ENCODE assay signal across 19 cellular contexts in the genomic region with DNA sequence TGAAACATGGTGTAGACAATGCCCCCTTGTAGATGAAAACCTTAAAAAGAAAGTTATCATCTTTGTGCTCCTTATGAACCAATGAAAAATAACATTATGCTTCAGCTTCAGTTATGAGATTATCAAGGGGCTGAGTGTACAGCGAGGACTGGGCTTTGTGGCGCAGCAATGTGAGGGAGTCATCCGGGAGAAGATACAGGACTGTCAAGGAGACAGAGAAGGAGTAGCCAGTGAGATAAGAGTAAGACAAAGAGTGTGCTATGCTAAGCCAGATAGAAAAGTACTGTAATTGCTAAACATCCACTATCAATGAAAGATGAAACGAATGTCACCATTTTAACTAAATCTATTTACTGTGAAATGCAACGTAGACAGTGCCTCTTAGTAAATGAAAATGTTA.
"Had no signal": no experiment of that assay in that cellular context is flagged by ENCODE, and none has a peak within 500 bp of the region (broad histone marks: within the 10 kb centered on the region; RNA-seq: fewer than 3 reads in every experiment).

No MANE protein-coding gene starts in this region.

- H3K36me3 ChIP-seq: colonic mucosa, heart left ventricle, suprapubic skin, tibial artery, upper lobe of right lung, vagina had no signal

- H3K4me1 ChIP-seq: colonic mucosa, heart left ventricle, suprapubic skin, tibial artery, upper lobe of right lung, vagina had no signal

- H3K4me1 Mint-ChIP-seq: stimulated activated effector memory CD8-positive, alpha-beta T cell treated with anti-CD3 and anti-CD28 coated beads, Interleukin-12 subunit alpha, Interleukin-12 subunit beta, amount 100 ng/mL, for 72 hours had no signal

- H3K27ac ChIP-seq: colonic mucosa, heart left ventricle, suprapubic skin, tibial artery, upper lobe of right lung, vagina had no signal

- H3K27me3 ChIP-seq: colonic mucosa, suprapubic skin, tibial artery, upper lobe of right lung, vagina had no signal

- H3K4me3 ChIP-seq: colonic mucosa, heart left ventricle, suprapubic skin, tibial artery, upper lobe of right lung, vagina had no signal

- H3K36me3 Mint-ChIP-seq: naive thymus-derived CD4-positive, alpha-beta T cell had no signal

- DNase-seq: colonic mucosa; dermis blood vessel endothelial cell; erythroblast; heart left ventricle; hypothalamus; kidney glomerular epithelial cell; mesendoderm; naive thymus-derived CD4-positive, alpha-beta T cell; right cardiac atrium; small intestine; stimulated activated CD4-positive, alpha-beta T cell treated with anti-CD3 and anti-CD28 coated beads, Interleukin-2, amount 100 ng/mL, for 48 hours; stimulated activated CD8-positive, alpha-beta memory T cell treated with anti-CD3 and anti-CD28 coated beads, Interleukin-4, amount 100 ng/mL, for 48 hours; stimulated activated naive CD8-positive, alpha-beta T cell treated with anti-CD3 and anti-CD28 coated beads, Interleukin-15, Interleukin-2, amounts not matched to agents 100 U/mL and 50 U/mL, for 24 hours; tibial artery; upper lobe of right lung had no signal

- H3K9me3 Mint-ChIP-seq: neural crest cell; stimulated activated effector memory CD8-positive, alpha-beta T cell treated with anti-CD3 and anti-CD28 coated beads, Interleukin-12 subunit alpha, Interleukin-12 subunit beta, amount 100 ng/mL, for 72 hours had no signal

- H3K9me3 ChIP-seq: colonic mucosa, heart left ventricle, suprapubic skin, tibial artery, upper lobe of right lung, vagina had no signal

- ATAC-seq: heart left ventricle; naive thymus-derived CD4-positive, alpha-beta T cell; right cardiac atrium; stimulated activated effector memory CD8-positive, alpha-beta T cell treated with anti-CD3 and anti-CD28 coated beads, Interleukin-12 subunit alpha, Interleukin-12 subunit beta, amount 100 ng/mL, for 72 hours; stimulated activated naive CD8-positive, alpha-beta T cell treated with anti-CD3 and anti-CD28 coated beads, Interleukin-15, Interleukin-2, amounts not matched to agents 100 U/mL and 50 U/mL, for 24 hours; upper lobe of right lung had no signal

- H3K4me3 Mint-ChIP-seq: naive thymus-derived CD4-positive, alpha-beta T cell; neural crest cell; stimulated activated effector memory CD8-positive, alpha-beta T cell treated with anti-CD3 and anti-CD28 coated beads, Interleukin-12 subunit alpha, Interleukin-12 subunit beta, amount 100 ng/mL, for 72 hours had no signal
